In the genomic region with DNA sequence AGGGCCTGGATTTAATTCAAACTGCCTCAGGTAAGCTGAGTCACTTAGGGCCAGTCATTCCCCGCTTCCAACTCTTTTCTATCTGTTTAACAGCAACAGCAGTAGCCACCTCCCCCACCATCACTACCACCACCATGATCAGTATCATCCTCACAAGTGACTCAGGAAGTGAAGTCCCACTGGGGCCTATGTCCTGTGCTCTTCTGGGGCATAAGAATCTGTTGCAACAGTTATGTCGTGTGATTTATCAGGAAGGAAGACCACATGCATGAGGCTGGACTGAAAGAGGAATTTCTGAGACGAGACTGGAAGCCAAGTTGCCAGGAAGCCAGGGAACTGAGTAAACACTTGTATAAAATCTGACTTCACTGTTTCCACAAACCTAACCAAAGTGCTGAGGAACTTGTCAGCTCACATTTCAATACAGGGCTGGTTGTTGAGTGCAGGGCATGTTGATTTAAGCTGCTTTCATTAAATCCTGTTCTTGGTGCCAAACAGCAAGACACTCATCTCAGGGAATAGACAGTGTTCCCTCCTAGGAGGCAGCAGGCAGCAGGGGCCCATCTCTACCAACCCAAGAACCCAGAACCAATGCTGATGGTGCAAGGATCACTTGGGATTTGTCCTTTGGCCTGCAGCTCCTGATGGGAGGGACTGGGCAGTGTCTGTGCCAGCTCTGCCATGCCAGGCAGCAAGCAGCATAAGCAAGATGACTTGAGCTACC, we compare ENCODE assay signal across 8 cellular contexts.
DNase-seq lines count a peak whose midpoint lies in the region; ATAC-seq, FAIRE-seq and TF ChIP-seq lines count a peak whose summit lies in the region.

No MANE protein-coding gene starts in this region.

- H3K27ac ChIP-seq in astrocyte (ENCODE audit: low read depth, low read length) (peak overlapping the region; percentile 84), suprapubic skin (peak overlapping the region; percentile 55)

- TF ChIP-seq EP300 in suprapubic skin (IDR thresholded peaks at IDR 0.05), result no peak

- H3K9me3 ChIP-seq in astrocyte (ENCODE audit: insufficient read depth, low read depth, low read length), result no peaks in the 10 kb centered on the region
- H3K9me3 ChIP-seq in suprapubic skin, result no peaks in the 10 kb centered on the region

- H3K79me2 ChIP-seq in astrocyte (ENCODE audit: insufficient read depth, low read length), result no peaks in the 10 kb centered on the region

- no peak overlapping the region for H3K4me3 Mint-ChIP-seq in astrocyte (ENCODE audit: unreplicated experiment)

- TF ChIP-seq CTCF in astrocyte (IDR thresholded peaks at IDR 0.05; ENCODE audit: insufficient read depth, low read depth, low read length) (no peak), suprapubic skin (IDR thresholded peaks at IDR 0.05) (no peak)

- H3K27me3 ChIP-seq in astrocyte (ENCODE audit: insufficient read depth, low read length) (no peaks in the 10 kb centered on the region), suprapubic skin (no peaks in the 10 kb centered on the region)

- H3K36me3 Mint-ChIP-seq in astrocyte (ENCODE audit: low read depth, unreplicated experiment), result no peaks in the 10 kb centered on the region

- WGBS in suprapubic skin, result 5% methylated on average over 3 of the region's 3 CpGs

- ATAC-seq in HG03432 (IDR thresholded peaks at IDR 0.05; ENCODE audit: unreplicated experiment), result no peak

- H3K4me3 ChIP-seq in astrocyte (ENCODE audit: insufficient read depth, low read depth, low read length) (peak overlapping the region; percentile 13), suprapubic skin (no peak overlapping the region)

- H3K27me3 Mint-ChIP-seq in astrocyte (ENCODE audit: low read depth, unreplicated experiment), result no peaks in the 10 kb centered on the region

- peak overlapping the region; percentile 48 for H3K9ac ChIP-seq in astrocyte (ENCODE audit: low read length)

- no peaks in the 10 kb centered on the region for H4K20me1 ChIP-seq in astrocyte (ENCODE audit: insufficient read depth, low read length)

- H3K4me2 ChIP-seq in astrocyte (ENCODE audit: low read length), result peak overlapping the region; percentile 70

- DNase-seq in Kasumi-1 (lab: John Stamatoyannopoulos, UW) (peak; percentile 6 to 11), astrocyte (ENCODE audit: low read depth) (peak; percentile 98), islet precursor cell (peak; percentile 81), suprapubic skin (ENCODE audit: low spot score in 2 of 2) (peak in 1 of 2 donors; percentile 63), GM19239 (ENCODE audit: insufficient read length, low spot score) (no peak), GM12891 (ENCODE audit: insufficient read length, low spot score) (no peak), H54 (ENCODE audit: insufficient read length, low spot score) (no peak)

- H3K9me3 Mint-ChIP-seq in astrocyte (ENCODE audit: unreplicated experiment), result no peaks in the 10 kb centered on the region

- no peaks in the 10 kb centered on the region for H3K36me3 ChIP-seq in astrocyte (ENCODE audit: insufficient read depth, low read length)
- no peaks in the 10 kb centered on the region for H3K36me3 ChIP-seq in suprapubic skin

- no peak overlapping the region for H3K27ac Mint-ChIP-seq in astrocyte (ENCODE audit: unreplicated experiment)

- H3K4me1 Mint-ChIP-seq in astrocyte (ENCODE audit: low read depth, unreplicated experiment), result peaks cover 27% of the 10 kb centered on the region

- H3K4me1 ChIP-seq in astrocyte (ENCODE audit: insufficient read depth, low read length), result peaks cover 50% of the 10 kb centered on the region
- peaks cover 36% of the 10 kb centered on the region for H3K4me1 ChIP-seq in suprapubic skin

- no peak overlapping the region for H2AFZ ChIP-seq in astrocyte (ENCODE audit: low read depth, low read length)

- FAIRE-seq in astrocyte (lab: Jason Lieb, UNC) (peak; percentile 91), GM19239 (lab: Jason Lieb, UNC) (no peak), GM12891 (lab: Jason Lieb, UNC) (no peak), H54 (lab: Jason Lieb, UNC) (no peak)

- TF ChIP-seq POLR2A in suprapubic skin (IDR thresholded peaks at IDR 0.05), result no peak
- TF ChIP-seq POLR2A in GM12891 (IDR thresholded peaks at IDR 0.05; ENCODE audit: low read depth, low read length), result no peak
- no peak for TF ChIP-seq POLR2A in H54 (IDR thresholded peaks at IDR 0.05; ENCODE audit: low read depth, low read length)

TF ChIP-seq in GM12891, 5 proteins besides CTCF, POLR2A, EP300 and RAD21:
- TF ChIP-seq TAF1 (IDR thresholded peaks at IDR 0.05; ENCODE audit: low read depth, low read length), result no peak

Comparison
In these comparisons a context has a peak if more than half of its experiments do, and no peak if none do; other contexts are left out.
1. DNase-seq: peak in Kasumi-1 (2 of 2), astrocyte (single experiment) and islet precursor cell (single experiment); none in GM19239 (single experiment), GM12891 (single experiment) and H54 (single experiment).